In genomic region chr9:95138474-95138873, GRCh38 we compare ENCODE assay signal across 12 cellular contexts.
DNase-seq lines count a peak whose midpoint lies in the region; ATAC-seq and FAIRE-seq lines count a peak whose summit lies in the region.
"Had no signal": no experiment of that assay in that cellular context is flagged by ENCODE, and none has a peak within 500 bp of the region (broad histone marks: within the 10 kb centered on the region; RNA-seq: fewer than 3 reads in every experiment).

No MANE protein-coding gene starts in this region.

- DNase-seq in DMS153 treated with DMSO at 0.1 percent for 48 hours (lab: John Stamatoyannopoulos, UW; ENCODE audit: unreplicated experiment) (peak; percentile 88), NCI-H1694 (lab: John Stamatoyannopoulos, UW) (peak; percentile 67), RKO (ENCODE audit: low spot score) (peak; percentile 47), RPMI8226 (no peak), NCI-H82 (lab: John Stamatoyannopoulos, UW) (no peak)
- no peak for DNase-seq in naive thymus-derived CD8-positive, alpha-beta T cell
- DNase-seq: Right ventricle myocardium superior, upper lobe of right lung had no signal

- H3K36me3 Mint-ChIP-seq in activated T-helper 17 cell treated with anti-CD3 and anti-CD28 coated beads, Interleukin-2, amount 50 U/mL, for 72 hours (ENCODE audit: low read depth), result no peaks in the 10 kb centered on the region
- peaks cover 10 to 24% (median 15%) of the 10 kb centered on the region in 3 donors for H3K36me3 Mint-ChIP-seq in naive thymus-derived CD8-positive, alpha-beta T cell

- peaks cover 5% of the 10 kb centered on the region for H3K4me1 Mint-ChIP-seq in activated T-helper 17 cell treated with anti-CD3 and anti-CD28 coated beads, Interleukin-2, amount 50 U/mL, for 72 hours
- peaks cover 0 to 1% (median 0%) of the 10 kb centered on the region in 4 donors for H3K4me1 Mint-ChIP-seq in naive thymus-derived CD8-positive, alpha-beta T cell

- POLR2A ChIA-PET in naive thymus-derived CD8-positive, alpha-beta T cell (lab: Charles Lee), result no interaction called here

- no peaks in the 10 kb centered on the region for H3K9me3 Mint-ChIP-seq in activated T-helper 17 cell treated with anti-CD3 and anti-CD28 coated beads, Interleukin-2, amount 50 U/mL, for 72 hours
- H3K9me3 Mint-ChIP-seq in naive thymus-derived CD8-positive, alpha-beta T cell, result no peaks in the 10 kb centered on the region

- H3K4me3 Mint-ChIP-seq in activated T-helper 17 cell treated with anti-CD3 and anti-CD28 coated beads, Interleukin-2, amount 50 U/mL, for 72 hours, result no peak overlapping the region
- no peak overlapping the region for H3K4me3 Mint-ChIP-seq in naive thymus-derived CD8-positive, alpha-beta T cell

- H3K27ac Mint-ChIP-seq in activated T-helper 17 cell treated with anti-CD3 and anti-CD28 coated beads, Interleukin-2, amount 50 U/mL, for 72 hours, result no peak overlapping the region
- no peak overlapping the region for H3K27ac Mint-ChIP-seq in naive thymus-derived CD8-positive, alpha-beta T cell

- peak; percentile 74 for FAIRE-seq in islet of Langerhans (lab: Jason Lieb, UNC)
- FAIRE-seq: endometrium, GM19239 had no signal

- ATAC-seq in activated T-helper 17 cell treated with anti-CD3 and anti-CD28 coated beads, Interleukin-2, amount 50 U/mL, for 72 hours (replicated peaks), result no peak
- ATAC-seq in naive thymus-derived CD8-positive, alpha-beta T cell, result no peak
- ATAC-seq: upper lobe of right lung had no signal

- no peaks in the 10 kb centered on the region for H3K27me3 Mint-ChIP-seq in activated T-helper 17 cell treated with anti-CD3 and anti-CD28 coated beads, Interleukin-2, amount 50 U/mL, for 72 hours
- H3K27me3 Mint-ChIP-seq in naive thymus-derived CD8-positive, alpha-beta T cell, result no peaks in the 10 kb centered on the region

Comparison
In these comparisons a context has a peak if more than half of its experiments do, and no peak if none do; other contexts are left out.
1. DNase-seq: peak in DMS153 treated with DMSO at 0.1 percent for 48 hours (single experiment), NCI-H1694 (single experiment) and RKO (single experiment); none in RPMI8226 (single experiment), NCI-H82 (single experiment) and naive thymus-derived CD8-positive, alpha-beta T cell (0 of 10).